In the genomic region with DNA sequence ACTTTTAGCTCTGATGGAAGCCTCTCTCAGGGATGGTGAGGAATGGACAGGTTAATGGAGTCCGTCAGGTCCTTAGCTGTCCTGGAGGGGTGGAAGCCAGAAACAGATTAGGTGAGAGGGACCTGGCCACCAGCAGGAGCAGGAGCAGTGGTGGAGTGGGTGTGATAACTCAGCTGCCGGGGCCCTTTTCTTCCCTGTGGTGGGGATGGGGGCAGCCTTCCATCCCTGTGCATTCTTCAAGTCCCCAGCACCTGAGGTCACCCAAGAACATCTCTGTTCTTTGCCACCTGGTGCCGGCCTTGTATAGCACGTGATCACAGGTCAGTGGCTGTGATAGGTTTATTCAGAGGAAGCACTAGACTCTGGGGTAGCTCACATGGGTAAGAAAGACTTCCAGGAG, we compare ENCODE assay signal across 3 cellular contexts.
TF ChIP-seq lines count a peak whose summit lies in the region.

No MANE protein-coding gene starts in this region.

TF ChIP-seq in IMR-90, 13 proteins besides CTCF, POLR2A, EP300 and RAD21:
- TF ChIP-seq MAFK (IDR thresholded peaks at IDR 0.05; ENCODE audit: low read depth, low read length) (no peak), SMC3 (IDR thresholded peaks at IDR 0.05; ENCODE audit: low read depth, low read length) (no peak)

TF ChIP-seq in H1, 55 proteins besides CTCF, POLR2A, EP300 and RAD21:
- TF ChIP-seq, protein P1, sequence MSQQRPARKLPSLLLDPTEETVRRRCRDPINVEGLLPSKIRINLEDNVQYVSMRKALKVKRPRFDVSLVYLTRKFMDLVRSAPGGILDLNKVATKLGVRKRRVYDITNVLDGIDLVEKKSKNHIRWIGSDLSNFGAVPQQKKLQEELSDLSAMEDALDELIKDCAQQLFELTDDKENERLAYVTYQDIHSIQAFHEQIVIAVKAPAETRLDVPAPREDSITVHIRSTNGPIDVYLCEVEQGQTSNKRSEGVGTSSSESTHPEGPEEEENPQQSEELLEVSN (IDR thresholded peaks at IDR 0.05) = no peak
- no peak for TF ChIP-seq NRF1 (IDR thresholded peaks at IDR 0.05; ENCODE audit: low read depth, low read length)
- TF ChIP-seq, protein P2, sequence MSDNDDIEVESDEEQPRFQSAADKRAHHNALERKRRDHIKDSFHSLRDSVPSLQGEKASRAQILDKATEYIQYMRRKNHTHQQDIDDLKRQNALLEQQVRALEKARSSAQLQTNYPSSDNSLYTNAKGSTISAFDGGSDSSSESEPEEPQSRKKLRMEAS (IDR thresholded peaks at IDR 0.05) = no peak
- no peak for TF ChIP-seq TAF1 (IDR thresholded peaks at IDR 0.05; ENCODE audit: low read depth, low read length)
- no peak for TF ChIP-seq BCL11A (IDR thresholded peaks at IDR 0.05; ENCODE audit: low read depth in 2 of 2, low read length in 2 of 2)
- TF ChIP-seq RBBP5 (IDR thresholded peaks at IDR 0.05; ENCODE audit: borderline replicate concordance, low read depth, low read length) = no peak
- TF ChIP-seq SRF (IDR thresholded peaks at IDR 0.05; ENCODE audit: low read depth, low read length) = no peak
- no peak for TF ChIP-seq TBP (IDR thresholded peaks at IDR 0.05; ENCODE audit: low read depth, low read length)
- TF ChIP-seq SP1 (IDR thresholded peaks at IDR 0.05; ENCODE audit: low read depth, low read length) = no peak
- TF ChIP-seq FOSL1 (IDR thresholded peaks at IDR 0.05; ENCODE audit: insufficient read depth, low read depth, low read length) = no peak
- TF ChIP-seq RXRA (IDR thresholded peaks at IDR 0.05; ENCODE audit: insufficient read depth, low read depth, low read length) = no peak
- TF ChIP-seq KDM5A (IDR thresholded peaks at IDR 0.05; ENCODE audit: low read length) = no peak
- no peak for TF ChIP-seq RNF2 (IDR thresholded peaks at IDR 0.05; ENCODE audit: borderline replicate concordance, low read depth, low read length, missing control alignments, poor library complexity, severe bottlenecking)
- no peak for TF ChIP-seq CHD2 (IDR thresholded peaks at IDR 0.05; ENCODE audit: low read length)
- no peak for TF ChIP-seq EGR1 (IDR thresholded peaks at IDR 0.05; ENCODE audit: borderline replicate concordance, low read depth, low read length)
- TF ChIP-seq CBX5 (IDR thresholded peaks at IDR 0.05; ENCODE audit: low read depth, low read length) = no peak

TF ChIP-seq in GM23338, 12 proteins besides CTCF, POLR2A, EP300 and RAD21:
- no peak for TF ChIP-seq EZH2 (IDR thresholded peaks at IDR 0.05; ENCODE audit: low read depth, unreplicated experiment)
- TF ChIP-seq, protein P3, sequence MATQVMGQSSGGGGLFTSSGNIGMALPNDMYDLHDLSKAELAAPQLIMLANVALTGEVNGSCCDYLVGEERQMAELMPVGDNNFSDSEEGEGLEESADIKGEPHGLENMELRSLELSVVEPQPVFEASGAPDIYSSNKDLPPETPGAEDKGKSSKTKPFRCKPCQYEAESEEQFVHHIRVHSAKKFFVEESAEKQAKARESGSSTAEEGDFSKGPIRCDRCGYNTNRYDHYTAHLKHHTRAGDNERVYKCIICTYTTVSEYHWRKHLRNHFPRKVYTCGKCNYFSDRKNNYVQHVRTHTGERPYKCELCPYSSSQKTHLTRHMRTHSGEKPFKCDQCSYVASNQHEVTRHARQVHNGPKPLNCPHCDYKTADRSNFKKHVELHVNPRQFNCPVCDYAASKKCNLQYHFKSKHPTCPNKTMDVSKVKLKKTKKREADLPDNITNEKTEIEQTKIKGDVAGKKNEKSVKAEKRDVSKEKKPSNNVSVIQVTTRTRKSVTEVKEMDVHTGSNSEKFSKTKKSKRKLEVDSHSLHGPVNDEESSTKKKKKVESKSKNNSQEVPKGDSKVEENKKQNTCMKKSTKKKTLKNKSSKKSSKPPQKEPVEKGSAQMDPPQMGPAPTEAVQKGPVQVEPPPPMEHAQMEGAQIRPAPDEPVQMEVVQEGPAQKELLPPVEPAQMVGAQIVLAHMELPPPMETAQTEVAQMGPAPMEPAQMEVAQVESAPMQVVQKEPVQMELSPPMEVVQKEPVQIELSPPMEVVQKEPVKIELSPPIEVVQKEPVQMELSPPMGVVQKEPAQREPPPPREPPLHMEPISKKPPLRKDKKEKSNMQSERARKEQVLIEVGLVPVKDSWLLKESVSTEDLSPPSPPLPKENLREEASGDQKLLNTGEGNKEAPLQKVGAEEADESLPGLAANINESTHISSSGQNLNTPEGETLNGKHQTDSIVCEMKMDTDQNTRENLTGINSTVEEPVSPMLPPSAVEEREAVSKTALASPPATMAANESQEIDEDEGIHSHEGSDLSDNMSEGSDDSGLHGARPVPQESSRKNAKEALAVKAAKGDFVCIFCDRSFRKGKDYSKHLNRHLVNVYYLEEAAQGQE (IDR thresholded peaks at IDR 0.05; ENCODE audit: unreplicated experiment) = no peak
